Comparison of ENCODE assay signal across 10 cellular contexts in genomic region chr4:4856071-4857000, GRCh38. TPM values are rescaled to one million over a fixed set of nuclear protein-coding genes. Genes with fewer than 3 reads are reported as not detected.
A peak's percentile ranks its signal among the peaks of the same experiment; 100 is the strongest.
DNase-seq lines count a peak whose midpoint lies in the region; ATAC-seq, FAIRE-seq and TF ChIP-seq lines count a peak whose summit lies in the region.
"Had no signal": no experiment of that assay in that cellular context is flagged by ENCODE, and none has a peak within 500 bp of the region (broad histone marks: within the 10 kb centered on the region; RNA-seq: fewer than 3 reads in every experiment).

No MANE protein-coding gene starts in this region.

- FAIRE-seq in endothelial cell of umbilical vein (lab: Jason Lieb, UNC), result no peak
- FAIRE-seq: islet of Langerhans had no signal

- ATAC-seq in HG02759 (IDR thresholded peaks at IDR 0.05; ENCODE audit: unreplicated experiment), result no peak
- ATAC-seq: activated CD4-positive, CD25-positive, alpha-beta regulatory T cell treated with anti-CD3 and anti-CD28 coated beads, Interleukin-2, amount 50 U/mL, for 24 hours had no signal

- DNase-seq in ELF-1 (ENCODE audit: low read depth, low spot score) (peak; percentile 91), OCI-M1 (lab: John Stamatoyannopoulos, UW) (peak; percentile 5), endothelial cell of umbilical vein (ENCODE audit: low read depth, low spot score) (peak; percentile 21), posterior vena cava (ENCODE audit: low spot score) (peak; percentile 78), SW 1271 (lab: John Stamatoyannopoulos, UW) (no peak), RKO (ENCODE audit: low spot score) (no peak)
- DNase-seq in stimulated activated CD4-positive, alpha-beta T cell treated with anti-CD3 and anti-CD28 coated beads, Interleukin-15, amount 100 ng/mL, for 24 hours, result no peak

- H3K4me1 ChIP-seq in endothelial cell of umbilical vein (ENCODE audit: control insufficient read depth, extremely low read depth, insufficient read depth, low read length), result peaks cover 16% of the 10 kb centered on the region

- CTCF ChIA-PET in endothelial cell of umbilical vein (lab: Charles Lee), result no interaction called here

- H3K4me2 ChIP-seq in endothelial cell of umbilical vein (ENCODE audit: insufficient read depth, low read length), result no peak overlapping the region

- peaks cover 57 to 74% of the 10 kb centered on the region in 2 experiments for H3K27me3 ChIP-seq in endothelial cell of umbilical vein (ENCODE audit: control insufficient read depth in 2 of 2, insufficient read depth in 2 of 2, low read length in 2 of 2)

- TF ChIP-seq CTCF in endothelial cell of umbilical vein (IDR thresholded peaks at IDR 0.05; ENCODE audit: extremely low read depth in 1 of 2, insufficient read depth in 1 of 2, low read depth in 1 of 2, low read length in 2 of 2), result no peak

- dilution Hi-C loops in endothelial cell of umbilical vein (cut with MboI; ENCODE audit: extremely low pct_ligation_motif_present, low sequenced_read_pairs), result no loop called here

- no peaks in the 10 kb centered on the region for H3K9me1 ChIP-seq in endothelial cell of umbilical vein (replicated peaks; ENCODE audit: control insufficient read depth, extremely low read depth, insufficient read depth, low read length)

- no peaks in the 10 kb centered on the region for H4K20me1 ChIP-seq in endothelial cell of umbilical vein (replicated peaks; ENCODE audit: control insufficient read depth, extremely low read depth, insufficient read depth, low read length)

- H3K9ac ChIP-seq in endothelial cell of umbilical vein (replicated peaks; ENCODE audit: extremely low read depth, insufficient read depth, low read length), result no peak overlapping the region

- POLR2A ChIA-PET in endothelial cell of umbilical vein (lab: Charles Lee), result no interaction called here

- BruUV-seq in endothelial cell of umbilical vein (replicated peaks; lab: Mats Ljungman, UMichigan), result no TSS peak

- no peaks in the 10 kb centered on the region for H3K36me3 ChIP-seq in endothelial cell of umbilical vein (ENCODE audit: control insufficient read depth in 2 of 2, extremely low read depth in 1 of 2, insufficient read depth in 2 of 2, low read length in 2 of 2)

- intact Hi-C loops in endothelial cell of umbilical vein (cut with micrococcal nuclease) (loop anchor here (5.0 to 10.0 kb wide), 3 partner anchors 282 to 604 kb away; no protein-coding TSS in a partner anchor), posterior vena cava (cut with DNase I) (no loop called here)

- H3K4me3 ChIP-seq in endothelial cell of umbilical vein (replicated peaks in 1 of 3; ENCODE audit: insufficient read depth in 1 of 3, low read depth in 1 of 3, low read length in 3 of 3), result peak overlapping the region in 1 of 3 experiments; percentile 14

- H3K9me3 ChIP-seq in endothelial cell of umbilical vein (replicated peaks; ENCODE audit: control insufficient read depth, insufficient read depth, low read length), result no peaks in the 10 kb centered on the region

- no peak overlapping the region for H3K27ac ChIP-seq in endothelial cell of umbilical vein (ENCODE audit: insufficient read depth, low read depth, low read length)

- no peaks in the 10 kb centered on the region for H3K79me2 ChIP-seq in endothelial cell of umbilical vein (ENCODE audit: control insufficient read depth, insufficient read depth, low read length)

- no peak for TF ChIP-seq POLR2A in endothelial cell of umbilical vein (IDR thresholded peaks at IDR 0.05; ENCODE audit: low read depth, low read length)

- no peak overlapping the region for H2AFZ ChIP-seq in endothelial cell of umbilical vein (ENCODE audit: low read depth, low read length)

TF ChIP-seq in endothelial cell of umbilical vein, 7 proteins besides CTCF, POLR2A, EP300 and RAD21:
- TF ChIP-seq GATA2 (IDR thresholded peaks at IDR 0.05; ENCODE audit: insufficient read depth, insufficient read length, low read depth, low read length) (no peak), EZH2 (IDR thresholded peaks at IDR 0.05; ENCODE audit: borderline replicate concordance, low read depth, low read length, severe bottlenecking) (peak; percentile 98)
TF ChIP-seq in endothelial cell of umbilical vein: peak in this region for 1.

RNA-seq across cellular contexts. Expression of gene MSX1, which starts 3.1 kb away (rescaled TPM):
- total RNA-seq in endothelial cell of umbilical vein (4.1 and 5.0 TPM in 2 replicates), posterior vena cava (10 to 100 TPM in 1 of 2 donors, 1 to 10 TPM in 1; 7.0 to 20.8 TPM)
- polyA plus RNA-seq in endothelial cell of umbilical vein, result 6.2 and 9.2 TPM in 2 replicates
- polyA plus RNA-seq in endothelial cell of umbilical vein (2011; cell fraction: cytosol; rRNA removed), result 3.2 and 4.6 TPM in 2 replicates
- 2.6 and 3.4 TPM in 2 replicates for polyA plus RNA-seq in endothelial cell of umbilical vein (2011; cell fraction: nucleus; rRNA removed)
- polyA plus RNA-seq in endothelial cell of umbilical vein (2012), result 0.63 and 0.66 TPM in 2 replicates
- polyA minus RNA-seq in endothelial cell of umbilical vein, result 0.70 TPM in 2 replicates
- 2.7 TPM for polyA minus RNA-seq in endothelial cell of umbilical vein (2011; cell fraction: cytosol; rRNA and poly(A)+ RNA removed)
- 0.67 and 1.0 TPM in 2 replicates for polyA minus RNA-seq in endothelial cell of umbilical vein (2011; cell fraction: nucleus; rRNA and poly(A)+ RNA removed)

Comparison
In these comparisons a context has a peak if more than half of its experiments do, and no peak if none do; other contexts are left out.
1. DNase-seq: peak in ELF-1 (single experiment), OCI-M1 (single experiment), endothelial cell of umbilical vein (single experiment) and posterior vena cava (single experiment); none in SW 1271 (0 of 2), RKO (single experiment) and stimulated activated CD4-positive, alpha-beta T cell treated with anti-CD3 and anti-CD28 coated beads, Interleukin-15, amount 100 ng/mL, for 24 hours (single experiment).